ENCODE assay signal across 12 cellular contexts in the genomic region with DNA sequence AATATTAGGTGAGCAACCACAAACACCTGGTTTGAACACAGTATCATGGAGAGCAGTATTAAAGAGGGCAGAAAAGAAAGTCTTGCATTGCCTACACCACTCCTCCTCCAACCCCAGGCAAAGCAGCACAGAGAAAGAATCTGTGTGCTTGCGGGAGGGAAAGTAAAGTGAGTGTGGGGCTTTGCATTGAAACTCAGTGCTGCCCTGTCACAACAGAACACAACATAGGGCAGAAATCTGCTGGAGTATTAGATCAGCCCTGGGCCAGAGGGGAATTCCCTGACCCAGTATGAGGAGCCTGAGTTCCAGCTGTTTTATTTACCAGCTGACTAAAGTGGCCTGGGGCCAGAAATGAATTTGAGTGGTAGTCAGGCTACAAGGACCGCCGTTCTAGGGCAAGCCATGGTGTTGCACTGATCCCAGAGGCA.
DNase-seq lines count a peak whose midpoint lies in the region; ATAC-seq, FAIRE-seq and TF ChIP-seq lines count a peak whose summit lies in the region.
"Had no signal": no experiment of that assay in that cellular context is flagged by ENCODE, and none has a peak within 500 bp of the region (broad histone marks: within the 10 kb centered on the region; RNA-seq: fewer than 3 reads in every experiment).

No MANE protein-coding gene starts in this region.

- no peak overlapping the region for H3K4me3 ChIP-seq in pancreas
- H3K4me3 ChIP-seq: cardiac muscle cell had no signal

- H3K4me1 ChIP-seq in pancreas, result no peaks in the 10 kb centered on the region

- 62 to 76% methylated on average over 3 of the region's 3 CpGs for WGBS in pancreas, 2 donors

- H3K27me3 ChIP-seq in pancreas, result no peaks in the 10 kb centered on the region
- H3K27me3 ChIP-seq: cardiac muscle cell had no signal

- no peaks in the 10 kb centered on the region for H3K36me3 ChIP-seq in pancreas
- H3K36me3 ChIP-seq: cardiac muscle cell, WERI-Rb-1 had no signal

- FAIRE-seq in pancreas (lab: Jason Lieb, UNC), result no peak
- FAIRE-seq: HTR-8/SVneo had no signal

- no peaks in the 10 kb centered on the region for H3K9me3 ChIP-seq in pancreas

- TF ChIP-seq CTCF in pancreas (IDR thresholded peaks at IDR 0.05), result no peak

- intact Hi-C loops in pancreas (cut with DNase I), result no loop called here

- no peak overlapping the region for H3K27ac ChIP-seq in pancreas
- H3K27ac ChIP-seq: cardiac muscle cell, WERI-Rb-1 had no signal

- DNase-seq in NCI-H226, result peak; percentile 9
- peak; percentile 31 for DNase-seq in epidermal melanocyte (ENCODE audit: insufficient read length, low spot score)
- DNase-seq in pancreas, result no peak
- no peak for DNase-seq in NCI-H82 (lab: John Stamatoyannopoulos, UW)
- no peak for DNase-seq in activated T-cell treated with anti-CD3 and anti-CD28 coated beads, Interleukin-2, amount 50 U/mL, for 1 hour
- DNase-seq: activated T-cell treated with anti-CD3 and anti-CD28 coated beads, Interleukin-2, amount 50 U/mL, for 24 hours; WERI-Rb-1 had no signal

- ATAC-seq in GM21360 (IDR thresholded peaks at IDR 0.05; ENCODE audit: unreplicated experiment) (peak; percentile 63), pancreas (peak in 3 of 4 donors; percentile 22 to 57 (median 47)), GM18861 (IDR thresholded peaks at IDR 0.05; ENCODE audit: unreplicated experiment) (no peak)
- ATAC-seq: stimulated activated memory B cell treated with anti-CD40 and anti-IgM and Interleukin-4, amounts not matched to agents 10 μg/mL and 1 μg/mL and 100 μg/mL, for 72 hours had no signal

Comparison
In these comparisons a context has a peak if more than half of its experiments do, and no peak if none do; other contexts are left out.
1. DNase-seq: peak in NCI-H226 (single experiment) and epidermal melanocyte (single experiment); none in pancreas (0 of 6), NCI-H82 (single experiment) and activated T-cell treated with anti-CD3 and anti-CD28 coated beads, Interleukin-2, amount 50 U/mL, for 1 hour (single experiment).